In the genomic region with DNA sequence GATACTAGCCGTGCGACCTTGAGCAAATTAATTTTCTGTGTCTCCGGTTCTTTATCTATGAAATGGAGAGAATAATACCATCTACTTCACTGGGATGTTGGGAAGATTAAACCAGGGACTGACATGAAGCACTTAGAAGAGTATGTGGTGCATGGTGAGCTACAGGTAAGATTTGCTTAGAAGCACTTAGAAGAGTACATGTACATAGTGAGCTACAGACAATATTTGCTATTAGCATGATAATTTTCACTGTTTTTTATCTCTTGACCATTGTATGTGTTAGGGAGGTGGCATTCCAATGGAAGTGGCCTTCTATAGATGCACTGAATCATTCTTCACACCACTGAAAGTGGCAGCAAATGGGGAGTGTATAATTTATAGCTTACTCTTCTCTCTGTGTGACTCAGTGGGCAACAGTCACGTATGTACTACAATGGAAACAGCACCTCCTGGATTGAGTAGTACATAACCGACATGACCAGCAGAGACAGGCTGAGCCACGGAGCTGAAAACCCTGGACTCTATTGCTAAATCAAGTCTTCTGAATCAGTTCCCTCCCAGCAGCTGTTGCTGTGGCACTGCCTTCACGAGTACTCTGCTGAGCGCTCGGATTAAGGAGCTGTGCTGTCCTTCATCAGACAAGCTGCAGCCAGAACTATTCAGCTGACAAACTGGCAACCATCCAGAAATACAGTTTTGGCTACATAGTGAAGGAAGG, we compare ENCODE assay signal across 13 cellular contexts. TPM values are rescaled to one million over a fixed set of nuclear protein-coding genes. Genes with fewer than 3 reads are reported as not detected.
DNase-seq lines count a peak whose midpoint lies in the region; ATAC-seq, FAIRE-seq and TF ChIP-seq lines count a peak whose summit lies in the region.
"Not testable (repeated sequence)": the region's sequence is repeated elsewhere in the genome, so short reads cannot be mapped to it uniquely, and the experiment has no call there.
"Had no signal": no experiment of that assay in that cellular context is flagged by ENCODE, and none has a peak within 500 bp of the region (broad histone marks: within the 10 kb centered on the region; RNA-seq: fewer than 3 reads in every experiment).

No MANE protein-coding gene starts in this region.

- TF ChIP-seq CTCF in D721Med (IDR thresholded peaks at IDR 0.05; ENCODE audit: insufficient read depth, missing control alignments); astrocyte of the spinal cord (IDR thresholded peaks at IDR 0.05; ENCODE audit: low read depth, low read length); heart right ventricle (IDR thresholded peaks at IDR 0.05); pancreas (IDR thresholded peaks at IDR 0.05); testis (IDR thresholded peaks at IDR 0.05): not testable (repeated sequence)

- intact Hi-C loops in heart right ventricle (cut with DNase I); pancreas (cut with DNase I); testis (cut with DNase I; ENCODE audit: low total_unique reads): not testable (repeated sequence)

- not testable (repeated sequence) for H3K9me3 ChIP-seq in heart right ventricle, pancreas, testis

- in situ Hi-C loops in astrocyte of the spinal cord (cut with HindIII; ENCODE audit: low sequenced_read_pairs) = not testable (repeated sequence)

- H3K36me3 ChIP-seq in heart right ventricle; testis (ENCODE audit: low read depth, missing control alignments): not testable (repeated sequence)
- H3K36me3 ChIP-seq in pancreas = peaks cover 0 to 10% (median 0%) of the 10 kb centered on the region in 3 donors

- H3K4me1 ChIP-seq in heart right ventricle, pancreas, testis: not testable (repeated sequence)

- FAIRE-seq in D721Med (lab: Jason Lieb, UNC) (peak; percentile 89), pancreas (lab: Jason Lieb, UNC) (peak; percentile 57)

- H3K27me3 ChIP-seq in heart right ventricle, pancreas, testis: not testable (repeated sequence)

- DNase-seq in D721Med (ENCODE audit: insufficient read length, low spot score); heart right ventricle: not testable (repeated sequence)
- DNase-seq in NCI-H1105 treated with DMSO at 0.1 percent for 48 hours (lab: John Stamatoyannopoulos, UW) (peak; percentile 25), OCI-M1 (lab: John Stamatoyannopoulos, UW) (peak; percentile 7), astrocyte of the spinal cord (ENCODE audit: low read depth, low spot score) (peak; percentile 1), erythroblast (lab: John Stamatoyannopoulos, UW) (peak; percentile 44 to 63), pancreas (peak in 3 of 6 donors; percentile 21 to 26 (median 24)), testis (peak; percentile 76)

- not testable (repeated sequence) for H3K4me3 ChIP-seq in astrocyte of the spinal cord (ENCODE audit: low read depth, low read length); heart right ventricle; pancreas; testis

- ATAC-seq in heart right ventricle (peak in 6 of 8 donors; percentile 44 to 75 (median 54)), pancreas (peak in 3 of 4 donors; percentile 42 to 70 (median 47))

- 38 to 42% methylated on average over 9 of the region's 9 CpGs for WGBS in heart right ventricle, 2 donors
- 43 to 46% methylated on average over 9 of the region's 9 CpGs for WGBS in pancreas, 2 donors
- WGBS in testis, 2 donors = 25 to 92% methylated on average over 3 to 9 of the region's 9 CpGs

- not testable (repeated sequence) for H3K27ac ChIP-seq in heart right ventricle, pancreas
- peak overlapping the region in 1 of 2 donors; percentile 3 for H3K27ac ChIP-seq in testis

- TF ChIP-seq POLR2A in erythroblast (IDR thresholded peaks at IDR 0.05; ENCODE audit: low read length); testis (IDR thresholded peaks at IDR 0.05): not testable (repeated sequence)

RNA-seq across cellular contexts. Expression of a gene that starts 28.9 kb away (rescaled TPM):
- total RNA-seq in heart right ventricle = 1 to 10 TPM in 8 of 10 donors, under 1 TPM in 2; 0.22 to 5.5 (median 3.1) TPM
- 1 to 10 TPM in 1 of 2 donors, under 1 TPM in 1; 0.75 to 1.9 TPM for polyA plus RNA-seq in heart right ventricle
- total RNA-seq in pancreas = 10 to 100 TPM in 2 of 6 donors, 1 to 10 TPM in 4; 5.9 to 14.1 (median 8.2) TPM
- 10 to 100 TPM in 1 of 2 donors, 1 to 10 TPM in 1; 2.1 to 20.6 TPM for polyA plus RNA-seq in pancreas
- 10 to 100 TPM; 51.7 to 80.2 TPM for total RNA-seq in testis
- polyA plus RNA-seq in testis (ENCODE audit: insufficient read depth, low read depth, low replicate concordance) = 14.2 TPM
- total RNA-seq: A172, HT1080, mesenteric fat pad, SK-MEL-5 had no signal
- polyA plus RNA-seq: immature natural killer cell had no signal
